In genomic region chr13:51534075-51534817, GRCh38 we compare ENCODE assay signal across 9 cellular contexts. TPM values are rescaled to one million over a fixed set of nuclear protein-coding genes. Genes with fewer than 3 reads are reported as not detected.
DNase-seq lines count a peak whose midpoint lies in the region; ATAC-seq and TF ChIP-seq lines count a peak whose summit lies in the region.
"Had no signal": no experiment of that assay in that cellular context is flagged by ENCODE, and none has a peak within 500 bp of the region (broad histone marks: within the 10 kb centered on the region; RNA-seq: fewer than 3 reads in every experiment).

No MANE protein-coding gene starts in this region.

- H3K36me3 ChIP-seq in GM06990 (ENCODE audit: control insufficient read depth, insufficient read depth, low read length) (no peaks in the 10 kb centered on the region), mammary epithelial cell (ENCODE audit: insufficient read depth, low read length) (no peaks in the 10 kb centered on the region)

- BruUV-seq in mammary epithelial cell (replicated peaks; lab: Mats Ljungman, UMichigan) = no TSS peak

- H3K4me1 ChIP-seq in mammary epithelial cell (ENCODE audit: insufficient read depth, low read length) = peaks cover 13% of the 10 kb centered on the region

- intact Hi-C loops in mammary epithelial cell (cut with micrococcal nuclease) = no loop called here

- 51% methylated on average over 6 of the region's 6 CpGs for WGBS in mammary epithelial cell (ENCODE audit: low coverage, missing lambda C conversion rate)

- H3K27me3 ChIP-seq in GM06990 (replicated peaks; ENCODE audit: control insufficient read depth, insufficient read depth, low read length) = no peaks in the 10 kb centered on the region
- no peaks in the 10 kb centered on the region for H3K27me3 ChIP-seq in mammary epithelial cell (ENCODE audit: insufficient read depth, low read length)

- peak; percentile 9 for DNase-seq in GM06990 (ENCODE audit: extremely low read depth, insufficient read length)
- DNase-seq in RPMI7951 (ENCODE audit: low read depth) = peak; percentile 40
- DNase-seq in mammary epithelial cell = peak; percentile 35
- DNase-seq in occipital lobe (lab: John Stamatoyannopoulos, UW) = peak; percentile 14
- no peak for DNase-seq in NCI-H446 (lab: John Stamatoyannopoulos, UW)
- DNase-seq: kidney had no signal

- peak overlapping the region; percentile 26 for H3K4me2 ChIP-seq in mammary epithelial cell (ENCODE audit: insufficient read depth, low read depth, low read length)

- in situ Hi-C loops in mammary epithelial cell (cut with MboI; ENCODE audit: low sequenced_read_pairs in 2 of 2) = no loop called here

- H4K20me1 ChIP-seq in mammary epithelial cell (ENCODE audit: insufficient read depth, low read length) = no peaks in the 10 kb centered on the region

- H3K27ac ChIP-seq in mammary epithelial cell (ENCODE audit: insufficient read depth, low read depth, low read length) = peak overlapping the region; percentile 63

- ATAC-seq in HG02840 (IDR thresholded peaks at IDR 0.05; ENCODE audit: low FRiP score, unreplicated experiment) (no peak), HG02759 (IDR thresholded peaks at IDR 0.05; ENCODE audit: unreplicated experiment) (no peak), GM21723 (IDR thresholded peaks at IDR 0.05; ENCODE audit: unreplicated experiment) (no peak)

- dilution Hi-C loops in mammary epithelial cell (cut with HindIII; ENCODE audit: low sequenced_read_pairs) = no loop called here

- peak overlapping the region; percentile 82 for H2AFZ ChIP-seq in mammary epithelial cell (ENCODE audit: low read depth, low read length)

- TF ChIP-seq CTCF in GM06990 (IDR thresholded peaks at IDR 0.05; ENCODE audit: insufficient read depth, low read length, poor library complexity, severe bottlenecking) (no peak), mammary epithelial cell (conservative IDR thresholded peaks at IDR 0.05 in 1 of 2, IDR thresholded peaks at IDR 0.05 in 1 of 2; ENCODE audit: extremely low read depth in 1 of 2, insufficient read depth in 1 of 2, low read depth in 1 of 2, low read length in 2 of 2) (no peak)

- CTCF ChIA-PET in mammary epithelial cell (lab: Charles Lee; ENCODE audit: low non-redundant PET) = interaction anchor here (0.7 kb wide), 1 partner anchor 235 kb away, joined by 3 read pairs; no protein-coding TSS in a partner anchor

- no peak overlapping the region for H3K9ac ChIP-seq in mammary epithelial cell (ENCODE audit: insufficient read depth, low read length)

- H3K79me2 ChIP-seq in mammary epithelial cell (ENCODE audit: insufficient read depth, low read length) = no peaks in the 10 kb centered on the region

- no peaks in the 10 kb centered on the region for H3K9me3 ChIP-seq in mammary epithelial cell (replicated peaks; ENCODE audit: insufficient read depth, low read length)

- H3K4me3 ChIP-seq in GM06990 (replicated peaks; ENCODE audit: low read depth, low read length) (no peak overlapping the region), mammary epithelial cell (replicated peaks in 1 of 3; ENCODE audit: insufficient read depth in 1 of 3, low read depth in 2 of 3, low read length in 3 of 3) (no peak overlapping the region)

RNA-seq across cellular contexts. Expression of gene WDFY2, which starts 50.0 kb away (rescaled TPM):
- total RNA-seq in RPMI7951 (2014; rRNA removed; shearing (Covaris generic)) = 3.4 and 3.8 TPM in 2 replicates
- total RNA-seq in mammary epithelial cell (10 to 100 TPM; 20.7 to 32.9 TPM), occipital lobe (8.4 TPM)
- polyA plus RNA-seq in mammary epithelial cell = 7.4 TPM
- 35.2 TPM for polyA minus RNA-seq in mammary epithelial cell

Comparison
In these comparisons a context has a peak if more than half of its experiments do, and no peak if none do; other contexts are left out.
1. DNase-seq: peak in GM06990 (single experiment), RPMI7951 (single experiment), mammary epithelial cell (single experiment) and occipital lobe (single experiment); none in NCI-H446 (0 of 2).